Comparison of ENCODE assay signal across 11 cellular contexts in genomic region chr16:1985466-1986150, GRCh38. TPM values are rescaled to one million over a fixed set of nuclear protein-coding genes. Genes with fewer than 3 reads are reported as not detected.
A peak's percentile ranks its signal among the peaks of the same experiment; 100 is the strongest.
DNase-seq lines count a peak whose midpoint lies in the region; ATAC-seq and TF ChIP-seq lines count a peak whose summit lies in the region.
"Had no signal": no experiment of that assay in that cellular context is flagged by ENCODE, and none has a peak within 500 bp of the region (broad histone marks: within the 10 kb centered on the region; RNA-seq: fewer than 3 reads in every experiment).

No MANE protein-coding gene starts in this region.

- peaks cover 15% of the 10 kb centered on the region for H3K79me2 ChIP-seq in ACC112 (ENCODE audit: control insufficient read depth, insufficient read depth, low read length, unreplicated experiment)

- H3K4me3 ChIP-seq in ACC112 (ENCODE audit: low read depth, low read length) (peak overlapping the region; percentile 95), HAP-1 (peak overlapping the region; percentile 72)

- DNase-seq in HAP-1 (ENCODE audit: low spot score in 2 of 2), result no peak
- no peak for DNase-seq in activated naive CD8-positive, alpha-beta T cell treated with anti-CD3 and anti-CD28 coated beads for 36 hours
- no peak for DNase-seq in mesothelial cell of epicardium (ENCODE audit: low spot score in 2 of 2, unreplicated experiment in 2 of 2)
- DNase-seq in NCI-H345 treated with DMSO at 0.1 percent for 48 hours (lab: John Stamatoyannopoulos, UW; ENCODE audit: unreplicated experiment), result no peak
- no peak for DNase-seq in dermis blood vessel endothelial cell
- DNase-seq: amniotic stem cell, NCI-H1694 treated with DMSO at 0.1 percent for 48 hours had no signal

- no peak overlapping the region for H2AFZ ChIP-seq in ACC112 (ENCODE audit: low read length, unreplicated experiment)

- H3K9me3 ChIP-seq in HAP-1, result no peaks in the 10 kb centered on the region

- in situ Hi-C loops in HAP-1 (cut with MboI; ENCODE audit: low sequenced_read_pairs), result loop anchor here (25.0 kb wide), 1 partner anchor 527 kb away; the partner anchor contains the start of genes AMDHD2 and ATP6V0C

- H3K27me3 ChIP-seq in ACC112 (ENCODE audit: insufficient read depth, low read length), result peaks cover 39% of the 10 kb centered on the region
- peaks cover 9% of the 10 kb centered on the region for H3K27me3 ChIP-seq in HAP-1 (ENCODE audit: low read depth)

- H3K27ac Mint-ChIP-seq in activated naive CD8-positive, alpha-beta T cell treated with anti-CD3 and anti-CD28 coated beads for 36 hours, result no peak overlapping the region
- H3K27ac Mint-ChIP-seq in mesothelial cell of epicardium, result no peak overlapping the region

- H3K4me1 ChIP-seq in ACC112 (ENCODE audit: control insufficient read depth, insufficient read depth, low read length, unreplicated experiment), result peaks cover 15% of the 10 kb centered on the region
- peaks cover 6% of the 10 kb centered on the region for H3K4me1 ChIP-seq in HAP-1

- no peak overlapping the region for H3K27ac ChIP-seq in ACC112 (ENCODE audit: low read depth, low read length)

- no peak for ATAC-seq in HG03139 (IDR thresholded peaks at IDR 0.05; ENCODE audit: unreplicated experiment)
- no peak for ATAC-seq in HG02970 (IDR thresholded peaks at IDR 0.05; ENCODE audit: low FRiP score, unreplicated experiment)

- H3K4me3 Mint-ChIP-seq in activated naive CD8-positive, alpha-beta T cell treated with anti-CD3 and anti-CD28 coated beads for 36 hours, result peak overlapping the region; percentile 84
- peak overlapping the region; percentile 83 for H3K4me3 Mint-ChIP-seq in mesothelial cell of epicardium

- no peaks in the 10 kb centered on the region for H3K9me3 Mint-ChIP-seq in activated naive CD8-positive, alpha-beta T cell treated with anti-CD3 and anti-CD28 coated beads for 36 hours
- H3K9me3 Mint-ChIP-seq in mesothelial cell of epicardium, result no peaks in the 10 kb centered on the region

- peaks cover 23% of the 10 kb centered on the region for H3K4me1 Mint-ChIP-seq in activated naive CD8-positive, alpha-beta T cell treated with anti-CD3 and anti-CD28 coated beads for 36 hours
- peaks cover 21% of the 10 kb centered on the region for H3K4me1 Mint-ChIP-seq in mesothelial cell of epicardium

- H3K36me3 Mint-ChIP-seq in activated naive CD8-positive, alpha-beta T cell treated with anti-CD3 and anti-CD28 coated beads for 36 hours, result peaks cover 12% of the 10 kb centered on the region
- H3K36me3 Mint-ChIP-seq in mesothelial cell of epicardium, result peaks cover 9% of the 10 kb centered on the region

- H3K27me3 Mint-ChIP-seq in activated naive CD8-positive, alpha-beta T cell treated with anti-CD3 and anti-CD28 coated beads for 36 hours, result peaks cover 52% of the 10 kb centered on the region
- H3K27me3 Mint-ChIP-seq in mesothelial cell of epicardium (ENCODE audit: low read depth), result peaks cover 50% of the 10 kb centered on the region

- H3K36me3 ChIP-seq in ACC112 (ENCODE audit: insufficient read depth, low read length), result peaks cover 6% of the 10 kb centered on the region; the same call in 1 of the 2 replicates
- H3K36me3 ChIP-seq in HAP-1 (replicated peaks), result peaks cover 15% of the 10 kb centered on the region

- no peak for TF ChIP-seq CTCF in mesothelial cell of epicardium (IDR thresholded peaks at IDR 0.05; ENCODE audit: unreplicated experiment)

RNA-seq across cellular contexts. Expression of gene GFER, which starts 1.6 kb away (rescaled TPM):
- 10 to 100 TPM; 27.3 to 29.5 TPM for total RNA-seq in activated naive CD8-positive, alpha-beta T cell treated with anti-CD3 and anti-CD28 coated beads for 36 hours
- 22.8 to 26.5 TPM (median 23.7 TPM) in 3 replicates for total RNA-seq in mesothelial cell of epicardium
- 9.0 and 13.4 TPM in 2 replicates for total RNA-seq in dermis blood vessel endothelial cell

RNA-seq across cellular contexts. Expression of gene SYNGR3, which starts 4.2 kb away (rescaled TPM):
- 1 to 10 TPM; 2.0 to 3.5 TPM for total RNA-seq in activated naive CD8-positive, alpha-beta T cell treated with anti-CD3 and anti-CD28 coated beads for 36 hours
- 0.49 to 1.3 TPM (median 1.0 TPM) in 3 replicates for total RNA-seq in mesothelial cell of epicardium
- 1.6 and 2.4 TPM in 2 replicates for total RNA-seq in dermis blood vessel endothelial cell

RNA-seq across cellular contexts. Expression of gene NOXO1, which starts 4.3 kb away (rescaled TPM):
- total RNA-seq in activated naive CD8-positive, alpha-beta T cell treated with anti-CD3 and anti-CD28 coated beads for 36 hours, result under 1 TPM in 1 of 2 experiments, not detected in 1; 0.35 TPM
- total RNA-seq in mesothelial cell of epicardium (0.42 to 1.3 TPM (median 0.73 TPM) in 3 replicates), dermis blood vessel endothelial cell (0.34 TPM in 1 of 2 replicates, not detected in the other)

RNA-seq across cellular contexts. Expression of gene TBL3, which starts 13.8 kb away (rescaled TPM):
- 10 to 100 TPM; 66.3 to 72.6 TPM for total RNA-seq in activated naive CD8-positive, alpha-beta T cell treated with anti-CD3 and anti-CD28 coated beads for 36 hours
- total RNA-seq in mesothelial cell of epicardium, result 35.5 to 40.6 TPM (median 37.2 TPM) in 3 replicates
- 46.1 and 71.8 TPM in 2 replicates for total RNA-seq in dermis blood vessel endothelial cell

RNA-seq across cellular contexts. Expression of gene RNF151, which starts 19.0 kb away (rescaled TPM):
- not detected for total RNA-seq in activated naive CD8-positive, alpha-beta T cell treated with anti-CD3 and anti-CD28 coated beads for 36 hours
- total RNA-seq in mesothelial cell of epicardium, result not detected in 3 replicates
- total RNA-seq in dermis blood vessel endothelial cell, result not detected in 2 replicates
- total RNA-seq: frontal cortex had no signal
